29 cellular contexts compared by ENCODE assay signal in the genomic region with DNA sequence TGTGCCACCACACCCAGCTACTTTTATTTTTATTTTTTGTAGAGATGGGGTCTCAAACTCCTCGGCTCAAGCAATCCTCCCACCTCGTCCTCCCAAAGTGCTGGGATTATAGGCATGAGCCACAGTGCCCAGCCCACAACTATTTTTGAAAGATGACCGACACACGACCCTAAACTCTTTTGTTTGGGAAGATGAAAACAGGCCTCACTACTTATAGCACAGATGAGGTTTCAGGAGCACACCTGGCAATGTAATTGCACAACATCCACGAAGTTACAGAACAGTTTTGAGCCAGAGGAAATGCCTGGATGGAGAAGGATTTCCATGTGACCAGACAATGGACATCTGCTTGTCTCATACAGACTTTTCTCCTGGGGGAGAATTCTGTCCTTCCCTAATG. TPM values are rescaled to one million over a fixed set of nuclear protein-coding genes. Genes with fewer than 3 reads are reported as not detected.
"Had no signal": no experiment of that assay in that cellular context is flagged by ENCODE, and none has a peak within 500 bp of the region (broad histone marks: within the 10 kb centered on the region; RNA-seq: fewer than 3 reads in every experiment).

No MANE protein-coding gene starts in this region.

- H3K9me3 ChIP-seq: adrenal gland, ascending aorta, left lung, prostate gland, thyroid gland had no signal

- H3K4me1 ChIP-seq: adrenal gland, prostate gland had no signal

- H3K4me3 ChIP-seq: adrenal gland, ascending aorta, left lung, prostate gland, skin epidermis, thyroid gland had no signal

- H3K36me3 ChIP-seq: adrenal gland, ascending aorta, brain microvascular endothelial cell, left lung, prostate gland, thyroid gland had no signal

- H3K27me3 ChIP-seq: adrenal gland, ascending aorta, brain microvascular endothelial cell, left lung, thyroid gland had no signal

- ATAC-seq: activated T-cell treated with anti-CD3 and anti-CD28 coated beads, Interleukin-2, amount 50 U/mL, for 4 hours; effector memory CD8-positive, alpha-beta T cell; esophagus mucosa; left lung; natural killer cell had no signal

- H3K27ac ChIP-seq: adrenal gland, ascending aorta, brain microvascular endothelial cell, left lung, prostate gland, skin epidermis, thyroid gland had no signal

- DNase-seq: activated CD4-positive, alpha-beta T cell treated with anti-CD3 and anti-CD28 coated beads, Interleukin-2, amount 50 U/mL, for 48 hours; activated CD8-positive, alpha-beta memory T cell treated with anti-CD3 and anti-CD28 coated beads, Interleukin-2, amount 50 U/mL, for 48 hours; activated naive CD4-positive, alpha-beta T cell; activated T-cell treated with anti-CD3 and anti-CD28 coated beads, Interleukin-2, amount 50 U/mL, for 4 hours; adrenal gland; brain microvascular endothelial cell; central memory CD4-positive, alpha-beta T cell; effector memory CD8-positive, alpha-beta T cell; foreskin melanocyte; hippocampal formation; kidney glomerular epithelial cell; left lung; natural killer cell; right cardiac atrium; stimulated activated CD4-positive, alpha-beta T cell treated with anti-CD3 and anti-CD28 coated beads, Interleukin-1b, Interleukin-23, amount 100 ng/mL, for 48 hours; substantia nigra; thyroid gland had no signal

RNA-seq across cellular contexts. Expression of a gene that starts 43.4 kb away (rescaled TPM):
- total RNA-seq: activated CD8-positive, alpha-beta memory T cell treated with anti-CD3 and anti-CD28 coated beads for 36 hours; activated T-cell treated with anti-CD3 and anti-CD28 coated beads, Interleukin-2, amount 50 U/mL, for 4 hours; activated T-helper 2 cell treated with anti-CD3 and anti-CD28 coated beads, Interferon-gamma antibody, Interleukin-2, Interleukin-4, amounts not matched to agents 10 μg/mL and 5 μg/mL and 100 μg/mL, durations not matched to agents 14 hours and 24 hours and 36 hours; adrenal gland; ascending aorta; dermis microvascular lymphatic vessel endothelial cell; endothelial cell of umbilical vein; esophagus mucosa; left lung; lung microvascular endothelial cell; mesothelial cell of epicardium; natural killer cell; osteocyte; right cardiac atrium; thyroid gland; urinary bladder had no signal
- polyA plus RNA-seq: adrenal gland, endothelial cell of umbilical vein, right cardiac atrium, urinary bladder had no signal
